33 cellular contexts compared by ENCODE assay signal in genomic region chr2:11201969-11202368, GRCh38.
"Had no signal": no experiment of that assay in that cellular context is flagged by ENCODE, and none has a peak within 500 bp of the region (broad histone marks: within the 10 kb centered on the region; RNA-seq: fewer than 3 reads in every experiment).

No MANE protein-coding gene starts in this region.

- H3K27ac Mint-ChIP-seq: natural killer cell; nephron; neural progenitor cell; progenitor cell of endocrine pancreas; stimulated activated naive CD8-positive, alpha-beta T cell treated with anti-CD3 and anti-CD28 coated beads, Interleukin-15, amount 100 ng/mL, for 72 hours; type B pancreatic cell had no signal

- H3K27me3 Mint-ChIP-seq: naive thymus-derived CD4-positive, alpha-beta T cell; progenitor cell of endocrine pancreas; stimulated activated memory B cell treated with anti-CD40 and anti-IgM and Interleukin-4, amounts not matched to agents 10 μg/mL and 1 μg/mL and 100 μg/mL, for 72 hours; stimulated activated naive CD8-positive, alpha-beta T cell treated with anti-CD3 and anti-CD28 coated beads, Interleukin-15, amount 100 ng/mL, for 72 hours; type B pancreatic cell had no signal

- H3K9ac ChIP-seq: neural progenitor cell, parathyroid adenoma had no signal

- ATAC-seq: naive thymus-derived CD4-positive, alpha-beta T cell; natural killer cell; psoas muscle; right cardiac atrium; sciatic nerve; stimulated activated memory B cell treated with anti-CD40 and anti-IgM and Interleukin-4, amounts not matched to agents 10 μg/mL and 1 μg/mL and 100 μg/mL, for 72 hours; stimulated activated naive CD8-positive, alpha-beta T cell treated with anti-CD3 and anti-CD28 coated beads, Interleukin-15, amount 100 ng/mL, for 72 hours; stimulated activated naive CD8-positive, alpha-beta T cell treated with anti-CD3 and anti-CD28 coated beads, Interleukin-15, Interleukin-2, amounts not matched to agents 100 U/mL and 50 U/mL, for 24 hours; upper lobe of right lung had no signal

- H3K4me3 ChIP-seq: neural progenitor cell, ovary, psoas muscle, skin epidermis, smooth muscle cell, spleen, suprapubic skin, testis, tibial artery, transverse colon, upper lobe of right lung, vagina had no signal

- H3K4me2 ChIP-seq: neural progenitor cell, smooth muscle cell had no signal

- DNase-seq: naive thymus-derived CD4-positive, alpha-beta T cell; natural killer cell; occipital lobe; ovary; posterior cingulate gyrus; psoas muscle; right cardiac atrium; spleen; stimulated activated CD4-positive, alpha-beta T cell treated with anti-CD3 and anti-CD28 coated beads, Interleukin-12 subunit alpha, Interleukin-12 subunit beta, amount 100 ng/mL, for 4 hours; stimulated activated CD4-positive, alpha-beta T cell treated with anti-CD3 and anti-CD28 coated beads, Interleukin-1b, Interleukin-23, amount 100 ng/mL, for 48 hours; stimulated activated CD4-positive, alpha-beta T cell treated with anti-CD3 and anti-CD28 coated beads, Interleukin-4, amount 100 ng/mL, for 1 hour; stimulated activated CD4-positive, alpha-beta T cell treated with anti-CD3 and anti-CD28 coated beads, Interleukin-4, amount 100 ng/mL, for 4 hours; stimulated activated CD8-positive, alpha-beta memory T cell treated with anti-CD3 and anti-CD28 coated beads, Interleukin-4, amount 100 ng/mL, for 48 hours; stimulated activated naive CD4-positive, alpha-beta T cell; stimulated activated naive CD8-positive, alpha-beta T cell treated with anti-CD3 and anti-CD28 coated beads, Interleukin-15, amount 100 ng/mL, for 72 hours; stimulated activated naive CD8-positive, alpha-beta T cell treated with anti-CD3 and anti-CD28 coated beads, Interleukin-15, Interleukin-2, amounts not matched to agents 100 U/mL and 50 U/mL, for 24 hours; substantia nigra; testis; tibial artery; transverse colon; upper lobe of right lung had no signal

- H3K9me3 Mint-ChIP-seq: natural killer cell; nephron; neural progenitor cell; stimulated activated memory B cell treated with anti-CD40 and anti-IgM and Interleukin-4, amounts not matched to agents 10 μg/mL and 1 μg/mL and 100 μg/mL, for 72 hours; stimulated activated naive CD8-positive, alpha-beta T cell treated with anti-CD3 and anti-CD28 coated beads, Interleukin-15, amount 100 ng/mL, for 72 hours; type B pancreatic cell had no signal

- H3K36me3 ChIP-seq: ovary had no signal

- H3K4me3 Mint-ChIP-seq: naive thymus-derived CD4-positive, alpha-beta T cell; natural killer cell; nephron; neural progenitor cell; stimulated activated memory B cell treated with anti-CD40 and anti-IgM and Interleukin-4, amounts not matched to agents 10 μg/mL and 1 μg/mL and 100 μg/mL, for 72 hours; stimulated activated naive CD8-positive, alpha-beta T cell treated with anti-CD3 and anti-CD28 coated beads, Interleukin-15, amount 100 ng/mL, for 72 hours; type B pancreatic cell had no signal

- FAIRE-seq: urothelium cell line had no signal

- H3K4me1 Mint-ChIP-seq: nephron, neural progenitor cell had no signal

- H3K4me1 ChIP-seq: neural progenitor cell, parathyroid adenoma, psoas muscle, suprapubic skin, testis, vagina had no signal

- H3K27ac ChIP-seq: neural progenitor cell, ovary, parathyroid adenoma, psoas muscle, skin epidermis, spleen, suprapubic skin, testis, tibial artery, transverse colon, upper lobe of right lung, vagina had no signal

- H3K9me3 ChIP-seq: ovary, psoas muscle, spleen, suprapubic skin, testis, tibial artery, transverse colon, upper lobe of right lung, vagina had no signal

- H3K79me2 ChIP-seq: parathyroid adenoma had no signal

- H3K27me3 ChIP-seq: neural progenitor cell, ovary, spleen, suprapubic skin, testis, tibial artery, transverse colon, upper lobe of right lung, vagina had no signal

- H2AFZ ChIP-seq: neural progenitor cell, parathyroid adenoma had no signal
